In the genomic region with DNA sequence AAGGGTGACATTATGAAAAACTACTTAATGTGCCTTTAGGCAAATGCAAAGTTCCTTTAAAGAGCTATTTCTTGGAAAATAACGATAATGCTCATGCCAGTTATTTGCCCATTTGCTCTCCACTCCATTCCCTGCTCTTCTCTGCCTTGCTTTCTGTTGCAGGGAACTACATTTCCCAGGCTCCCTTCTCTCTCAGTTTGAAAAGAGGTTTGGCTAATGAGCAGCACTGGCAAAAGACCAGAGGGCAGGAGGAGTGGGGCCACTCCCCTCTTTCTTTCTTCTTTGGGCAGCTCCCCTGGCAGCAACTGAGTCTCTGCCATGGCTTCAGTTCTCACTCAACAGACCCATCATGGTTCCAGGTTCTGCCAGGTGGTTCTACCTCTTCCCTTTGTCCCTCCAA, we compare ENCODE assay signal across 33 cellular contexts.
"Had no signal": no experiment of that assay in that cellular context is flagged by ENCODE, and none has a peak within 500 bp of the region (broad histone marks: within the 10 kb centered on the region; RNA-seq: fewer than 3 reads in every experiment).

No MANE protein-coding gene starts in this region.

- H3K36me3 Mint-ChIP-seq: activated naive CD8-positive, alpha-beta T cell had no signal

- H3K4me3 ChIP-seq: SJCRH30 had no signal

- DNase-seq: activated CD4-positive, alpha-beta T cell treated with anti-CD3 and anti-CD28 coated beads for 36 hours; activated CD4-positive, alpha-beta T cell treated with anti-CD3 and anti-CD28 coated beads, Interleukin-2, amount 10 ng/mL, durations not matched to agents 7 days and 5 days; activated CD4-positive, alpha-beta T cell treated with anti-CD3 and anti-CD28 coated beads, Interleukin-2, amount 50 U/mL, for 48 hours; activated CD8-positive, alpha-beta memory T cell treated with anti-CD3 and anti-CD28 coated beads, Interleukin-2, amount 50 U/mL, for 4 hours; activated gamma-delta T cell treated with Interleukin-2 at 50 U/mL for 16 hours; activated naive CD4-positive, alpha-beta T cell treated with anti-CD3 and anti-CD28 coated beads for 36 hours; activated naive CD8-positive, alpha-beta T cell treated with anti-CD3 and anti-CD28 coated beads, Interleukin-2, amount 50 U/mL, for 24 hours; activated T-cell treated with anti-CD3 and anti-CD28 coated beads for 4 hours; activated T-cell treated with anti-CD3 and anti-CD28 coated beads, Interleukin-2, amount 50 U/mL, for 4 hours; amniotic stem cell; aorta; brain microvascular endothelial cell; central memory CD4-positive, alpha-beta T cell; MM.1S; MV-4-11; NCI-H1092; NCI-H1436 treated with DMSO at 0.1 percent for 48 hours; NCI-H1694 treated with DMSO at 0.1 percent for 48 hours; NCI-H2029 treated with DMSO at 0.1 percent for 48 hours; NCI-H2107; NCI-H2171; NCI-H510A; NCI-H526; NCI-H774; SHP77; SJCRH30; SK-N-SH had no signal

- H3K27me3 Mint-ChIP-seq: activated CD4-positive, alpha-beta T cell treated with anti-CD3 and anti-CD28 coated beads, Interleukin-2, amount 10 ng/mL, durations not matched to agents 7 days and 5 days; activated naive CD8-positive, alpha-beta T cell treated with anti-CD3 and anti-CD28 coated beads, Interleukin-2, amount 50 U/mL, for 24 hours had no signal

- ATAC-seq: activated CD4-positive, alpha-beta T cell treated with anti-CD3 and anti-CD28 coated beads for 36 hours; activated CD4-positive, CD25-positive, alpha-beta regulatory T cell treated with anti-CD3 and anti-CD28 coated beads, Interleukin-2, amount 50 U/mL, for 24 hours; activated naive CD8-positive, alpha-beta T cell treated with anti-CD3 and anti-CD28 coated beads, Interleukin-2, amount 50 U/mL, for 24 hours; activated T-cell treated with anti-CD3 and anti-CD28 coated beads, Interleukin-2, amount 50 U/mL, for 4 hours; Panc1 had no signal

- H3K36me3 ChIP-seq: brain microvascular endothelial cell, SJCRH30 had no signal

- H3K27me3 ChIP-seq: brain microvascular endothelial cell, SJCRH30 had no signal

- H3K9me3 Mint-ChIP-seq: activated CD4-positive, alpha-beta T cell treated with anti-CD3 and anti-CD28 coated beads, Interleukin-2, amount 10 ng/mL, durations not matched to agents 7 days and 5 days; activated naive CD4-positive, alpha-beta T cell treated with anti-CD3 and anti-CD28 coated beads for 36 hours; activated T-cell treated with anti-CD3 and anti-CD28 coated beads, Interleukin-2, amount 50 U/mL, for 4 hours; activated T-helper 1 cell treated with anti-CD3 and anti-CD28 coated beads, Interleukin-12 subunit alpha, Interleukin-12 subunit beta, Interleukin-2, Interleukin-4 antibody, amounts not matched to agents 30 ng/mL and 10 ng/mL and 1 ng/mL, durations not matched to agents 14 hours and 24 hours and 36 hours; T-helper 1 cell treated with Interleukin-12 subunit alpha and Interleukin-12 subunit beta and Interleukin-4 antibody, amounts not matched to agents 30 μg/mL and 1 μg/mL, for 36 hours; T-helper 2 cell treated with Interferon-gamma antibody and Interleukin-4, amounts not matched to agents 5 μg/mL and 100 μg/mL, for 36 hours had no signal

- H3K27ac ChIP-seq: brain microvascular endothelial cell, SJCRH30 had no signal

- H3K4me3 Mint-ChIP-seq: activated CD4-positive, alpha-beta T cell treated with anti-CD3 and anti-CD28 coated beads for 36 hours; activated CD4-positive, alpha-beta T cell treated with anti-CD3 and anti-CD28 coated beads, Interleukin-2, amount 10 ng/mL, durations not matched to agents 7 days and 5 days; activated naive CD4-positive, alpha-beta T cell treated with anti-CD3 and anti-CD28 coated beads for 36 hours; activated naive CD8-positive, alpha-beta T cell; activated naive CD8-positive, alpha-beta T cell treated with anti-CD3 and anti-CD28 coated beads, Interleukin-2, amount 50 U/mL, for 24 hours; activated T-cell treated with anti-CD3 and anti-CD28 coated beads, Interleukin-2, amount 50 U/mL, for 4 hours; activated T-helper 1 cell treated with anti-CD3 and anti-CD28 coated beads, Interleukin-12 subunit alpha, Interleukin-12 subunit beta, Interleukin-2, Interleukin-4 antibody, amounts not matched to agents 30 ng/mL and 10 ng/mL and 1 ng/mL, durations not matched to agents 14 hours and 24 hours and 36 hours; T-helper 1 cell treated with Interleukin-12 subunit alpha and Interleukin-12 subunit beta and Interleukin-4 antibody, amounts not matched to agents 30 μg/mL and 1 μg/mL, for 36 hours; T-helper 2 cell treated with Interferon-gamma antibody and Interleukin-4, amounts not matched to agents 5 μg/mL and 100 μg/mL, for 36 hours had no signal

- H3K9me3 ChIP-seq: SJCRH30, SK-N-SH had no signal

- H3K4me1 Mint-ChIP-seq: activated CD4-positive, alpha-beta T cell treated with anti-CD3 and anti-CD28 coated beads for 36 hours; activated CD4-positive, alpha-beta T cell treated with anti-CD3 and anti-CD28 coated beads, Interleukin-2, amount 10 ng/mL, durations not matched to agents 7 days and 5 days; activated naive CD8-positive, alpha-beta T cell treated with anti-CD3 and anti-CD28 coated beads, Interleukin-2, amount 50 U/mL, for 24 hours had no signal

- H3K27ac Mint-ChIP-seq: activated CD4-positive, alpha-beta T cell treated with anti-CD3 and anti-CD28 coated beads for 36 hours; activated CD4-positive, alpha-beta T cell treated with anti-CD3 and anti-CD28 coated beads, Interleukin-2, amount 10 ng/mL, durations not matched to agents 7 days and 5 days; activated naive CD4-positive, alpha-beta T cell treated with anti-CD3 and anti-CD28 coated beads for 36 hours; activated naive CD8-positive, alpha-beta T cell; activated naive CD8-positive, alpha-beta T cell treated with anti-CD3 and anti-CD28 coated beads, Interleukin-2, amount 50 U/mL, for 24 hours; activated T-helper 1 cell treated with anti-CD3 and anti-CD28 coated beads, Interleukin-12 subunit alpha, Interleukin-12 subunit beta, Interleukin-2, Interleukin-4 antibody, amounts not matched to agents 30 ng/mL and 10 ng/mL and 1 ng/mL, durations not matched to agents 14 hours and 24 hours and 36 hours; T-helper 1 cell treated with Interleukin-12 subunit alpha and Interleukin-12 subunit beta and Interleukin-4 antibody, amounts not matched to agents 30 μg/mL and 1 μg/mL, for 36 hours; T-helper 2 cell treated with Interferon-gamma antibody and Interleukin-4, amounts not matched to agents 5 μg/mL and 100 μg/mL, for 36 hours had no signal
